Comparison of ENCODE assay signal across 9 cellular contexts in genomic region chr15:52112203-52112750, GRCh38. TPM values are rescaled to one million over a fixed set of nuclear protein-coding genes. Genes with fewer than 3 reads are reported as not detected.
A peak's percentile ranks its signal among the peaks of the same experiment; 100 is the strongest.
DNase-seq lines count a peak whose midpoint lies in the region; ATAC-seq and TF ChIP-seq lines count a peak whose summit lies in the region.
"Had no signal": no experiment of that assay in that cellular context is flagged by ENCODE, and none has a peak within 500 bp of the region (broad histone marks: within the 10 kb centered on the region; RNA-seq: fewer than 3 reads in every experiment).

No MANE protein-coding gene starts in this region.

- CTCF ChIA-PET in Panc1 (lab: Charles Lee) = no interaction called here

- H3K4me3 ChIP-seq in GM08714 (ENCODE audit: low read length) = peak overlapping the region; percentile 45; the same call in 1 of the 2 replicates
- H3K4me3 ChIP-seq in Panc1 (ENCODE audit: low read depth in 2 of 2, low read length in 2 of 2) = peak overlapping the region; percentile 4 to 15; a peak in 2 of 4 replicates
- H3K4me3 ChIP-seq in adipocyte (ENCODE audit: low read length) = peak overlapping the region; percentile 55
- H3K4me3 ChIP-seq in kidney epithelial cell (ENCODE audit: low read depth, low read length) = peak overlapping the region; percentile 42

- intact Hi-C loops in Panc1 (cut with micrococcal nuclease; ENCODE audit: unreplicated experiment) = no loop called here

- H3K9me3 ChIP-seq in Panc1 (ENCODE audit: control insufficient read depth, insufficient read depth, low read depth, low read length) = no peaks in the 10 kb centered on the region
- no peaks in the 10 kb centered on the region for H3K9me3 ChIP-seq in adipocyte (ENCODE audit: control insufficient read depth, low read length)

- H3K4me1 ChIP-seq in Panc1 (ENCODE audit: control insufficient read depth, insufficient read depth, low read length) (no peaks in the 10 kb centered on the region), adipocyte (ENCODE audit: control insufficient read depth, insufficient read depth, low read length) (peaks cover 42% of the 10 kb centered on the region)

- ATAC-seq in Panc1 = peak; percentile 80
- ATAC-seq in GM19455 (IDR thresholded peaks at IDR 0.05; ENCODE audit: unreplicated experiment) = no peak
- no peak for ATAC-seq in GM18867 (IDR thresholded peaks at IDR 0.05; ENCODE audit: unreplicated experiment)

- DNase-seq in Panc1 (ENCODE audit: low read depth, low spot score) (no peak), adipocyte (ENCODE audit: low read depth) (peak; percentile 48), kidney epithelial cell (ENCODE audit: low read depth) (no peak), AML-193 (lab: John Stamatoyannopoulos, UW) (no peak)
- peak; percentile 6 to 7 for DNase-seq in stimulated activated CD8-positive, alpha-beta memory T cell treated with anti-CD3 and anti-CD28 coated beads, Interleukin-4, amount 100 ng/mL, for 1 hour (ENCODE audit: low read depth in 2 of 2, low spot score in 1 of 2)

- H3K27me3 ChIP-seq in Panc1 (ENCODE audit: control insufficient read depth, insufficient read depth, low read length) (no peaks in the 10 kb centered on the region), adipocyte (replicated peaks; ENCODE audit: control insufficient read depth, insufficient read depth, low read length) (peaks cover 7% of the 10 kb centered on the region), kidney epithelial cell (ENCODE audit: control insufficient read depth, insufficient read depth, low read length) (peaks cover 13% of the 10 kb centered on the region)

- in situ Hi-C loops in Panc1 (cut with HindIII; ENCODE audit: low pct_unique_long_range_greater_than_20kb, low sequenced_read_pairs) = no loop called here

- TF ChIP-seq CTCF in Panc1 (IDR thresholded peaks at IDR 0.05) (no peak), kidney epithelial cell (IDR thresholded peaks at IDR 0.05; ENCODE audit: insufficient read depth, low read length, poor library complexity, severe bottlenecking) (no peak)

- H3K36me3 ChIP-seq in Panc1 (ENCODE audit: control insufficient read depth, insufficient read depth, low read length) (no peaks in the 10 kb centered on the region), adipocyte (ENCODE audit: control insufficient read depth, insufficient read depth, low read length, severe bottlenecking) (no peaks in the 10 kb centered on the region), kidney epithelial cell (ENCODE audit: control insufficient read depth, insufficient read depth, low read length) (no peaks in the 10 kb centered on the region)

- no TSS peak for BruUV-seq in Panc1 (replicated peaks; lab: Mats Ljungman, UMichigan)

- POLR2A ChIA-PET in Panc1 (lab: Charles Lee) = no interaction called here

- H3K27ac ChIP-seq in Panc1 (ENCODE audit: low read length) = no peak overlapping the region
- H3K27ac ChIP-seq: HL-60 had no signal

- H3K9ac ChIP-seq in adipocyte (ENCODE audit: low read length) = peak overlapping the region; percentile 24

RNA-seq across cellular contexts. Expression of gene BCL2L10, which starts 0.3 kb away (rescaled TPM):
- total RNA-seq in Panc1 (2021; ENCODE audit: unreplicated experiment) = 0.54 TPM
- 0.23 TPM for polyA plus RNA-seq in Panc1 (2012; ENCODE audit: insufficient read length)
- 0.34 TPM in 1 of 2 replicates, not detected in the other for total RNA-seq in kidney epithelial cell

Comparison
In these comparisons a context has a peak if more than half of its experiments do, and no peak if none do; other contexts are left out.
1. DNase-seq: peak in adipocyte (single experiment) and stimulated activated CD8-positive, alpha-beta memory T cell treated with anti-CD3 and anti-CD28 coated beads, Interleukin-4, amount 100 ng/mL, for 1 hour (2 of 2); none in Panc1 (single experiment), kidney epithelial cell (single experiment) and AML-193 (0 of 2).
2. Peak in every context shown above with its lines, with median percentiles within 50 percentile points of each other: H3K4me3 ChIP-seq.